ENCODE assay signal across 14 cellular contexts in the genomic region with DNA sequence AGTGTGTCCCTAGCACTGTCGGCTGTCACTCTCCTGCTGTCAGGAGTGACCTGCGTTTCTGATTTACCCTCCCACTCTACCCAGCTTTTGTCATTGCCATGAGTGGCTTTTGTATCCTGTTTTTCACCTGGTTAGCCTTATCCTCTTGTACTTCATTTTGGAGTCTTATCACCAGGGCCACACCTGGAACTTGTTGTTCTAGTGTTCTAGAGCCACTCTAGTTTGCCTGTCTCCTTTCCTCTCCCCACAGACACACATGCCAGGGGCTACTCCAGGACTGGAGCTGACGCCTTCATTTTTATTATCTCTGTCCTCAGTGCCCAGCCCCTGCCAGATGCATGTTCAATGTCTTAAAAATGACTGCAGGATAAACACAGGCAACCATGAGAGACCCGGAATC. TPM values are rescaled to one million over a fixed set of nuclear protein-coding genes. Genes with fewer than 3 reads are reported as not detected.
A peak's percentile ranks its signal among the peaks of the same experiment; 100 is the strongest.
DNase-seq lines count a peak whose midpoint lies in the region; ATAC-seq and TF ChIP-seq lines count a peak whose summit lies in the region.
"Had no signal": no experiment of that assay in that cellular context is flagged by ENCODE, and none has a peak within 500 bp of the region (broad histone marks: within the 10 kb centered on the region; RNA-seq: fewer than 3 reads in every experiment).

No MANE protein-coding gene starts in this region.

- no peaks in the 10 kb centered on the region for H3F3A ChIP-seq in GM23338 (replicated peaks; ENCODE audit: low read depth)

- H2AFZ ChIP-seq in GM23338 = no peak overlapping the region

- H3K4me2 ChIP-seq in GM23338 = no peak overlapping the region

- ATAC-seq in GM23338 (no peak), lower lobe of right lung (peak; percentile 55 to 61), upper lobe of right lung (peak; percentile 73)
- no peak for ATAC-seq in central memory CD8-positive, alpha-beta T cell (replicated peaks; ENCODE audit: extremely low read depth, poor library complexity, severe bottlenecking)
- no peak for ATAC-seq in effector memory CD8-positive, alpha-beta T cell (replicated peaks)
- ATAC-seq: GM12878 had no signal

- no peak overlapping the region for H3K27ac ChIP-seq in GM23338 (ENCODE audit: low read depth)
- H3K27ac ChIP-seq in lower lobe of right lung = no peak overlapping the region
- no peak overlapping the region for H3K27ac ChIP-seq in upper lobe of right lung

- peaks cover 6% of the 10 kb centered on the region; the same call in 2 of the 3 replicates for H3K4me1 Mint-ChIP-seq in GM23338
- peaks cover 33% of the 10 kb centered on the region for H3K4me1 Mint-ChIP-seq in central memory CD8-positive, alpha-beta T cell
- H3K4me1 Mint-ChIP-seq in effector memory CD8-positive, alpha-beta T cell (ENCODE audit: low read depth in 2 of 2) = peaks cover 13 to 16% of the 10 kb centered on the region in 2 donors
- peaks cover 28% of the 10 kb centered on the region for H3K4me1 Mint-ChIP-seq in activated CD4-positive, alpha-beta T cell treated with anti-CD3 and anti-CD28 coated beads, Interleukin-2, amount 10 ng/mL, durations not matched to agents 24 days and 14 days

- H3K36me3 Mint-ChIP-seq in GM23338 (ENCODE audit: low read depth) = peaks cover 55% of the 10 kb centered on the region
- peaks cover 29% of the 10 kb centered on the region for H3K36me3 Mint-ChIP-seq in central memory CD8-positive, alpha-beta T cell (ENCODE audit: insufficient read depth)
- H3K36me3 Mint-ChIP-seq in effector memory CD8-positive, alpha-beta T cell (ENCODE audit: insufficient read depth) = peaks cover 24% of the 10 kb centered on the region
- H3K36me3 Mint-ChIP-seq in activated CD4-positive, alpha-beta T cell treated with anti-CD3 and anti-CD28 coated beads, Interleukin-2, amount 10 ng/mL, durations not matched to agents 24 days and 14 days (ENCODE audit: low read depth) = peaks cover 64% of the 10 kb centered on the region

- in situ Hi-C loops in KBM-7 (cut with MboI; ENCODE audit: low pct_unique_long_range_greater_than_20kb, low sequenced_read_pairs) = no loop called here

- no peak overlapping the region for H3K4me3 Mint-ChIP-seq in GM23338
- no peak overlapping the region for H3K4me3 Mint-ChIP-seq in central memory CD8-positive, alpha-beta T cell
- H3K4me3 Mint-ChIP-seq in effector memory CD8-positive, alpha-beta T cell = no peak overlapping the region
- no peak overlapping the region for H3K4me3 Mint-ChIP-seq in activated CD4-positive, alpha-beta T cell treated with anti-CD3 and anti-CD28 coated beads, Interleukin-2, amount 10 ng/mL, durations not matched to agents 24 days and 14 days
- H3K4me3 Mint-ChIP-seq: CD14-positive monocyte had no signal

- no peaks in the 10 kb centered on the region for H3K9me3 ChIP-seq in lower lobe of right lung
- H3K9me3 ChIP-seq in upper lobe of right lung = no peaks in the 10 kb centered on the region
- H3K9me3 ChIP-seq: HAP-1 had no signal

- H3K27me3 ChIP-seq in GM23338 (ENCODE audit: insufficient read depth) (no peaks in the 10 kb centered on the region), lower lobe of right lung (ENCODE audit: low read depth) (no peaks in the 10 kb centered on the region), upper lobe of right lung (no peaks in the 10 kb centered on the region)

- no peaks in the 10 kb centered on the region for H3K9me3 Mint-ChIP-seq in GM23338
- no peaks in the 10 kb centered on the region for H3K9me3 Mint-ChIP-seq in central memory CD8-positive, alpha-beta T cell
- H3K9me3 Mint-ChIP-seq in effector memory CD8-positive, alpha-beta T cell = no peaks in the 10 kb centered on the region
- H3K9me3 Mint-ChIP-seq in activated CD4-positive, alpha-beta T cell treated with anti-CD3 and anti-CD28 coated beads, Interleukin-2, amount 10 ng/mL, durations not matched to agents 24 days and 14 days = no peaks in the 10 kb centered on the region
- H3K9me3 Mint-ChIP-seq: CD14-positive monocyte had no signal

- H3K36me3 ChIP-seq in GM23338 (ENCODE audit: insufficient read depth) (peaks cover 24% of the 10 kb centered on the region), lower lobe of right lung (peaks cover 92% of the 10 kb centered on the region), upper lobe of right lung (peaks cover 90% of the 10 kb centered on the region)

- no peaks in the 10 kb centered on the region for H3K9me2 ChIP-seq in GM23338 (ENCODE audit: insufficient read depth)

- intact Hi-C loops in lower lobe of right lung (cut with DNase I) (no loop called here), upper lobe of right lung (cut with DNase I) (no loop called here)
- intact Hi-C loops in activated CD4-positive, alpha-beta T cell treated with anti-CD3 and anti-CD28 coated beads, Interleukin-2, amount 10 ng/mL, durations not matched to agents 24 days and 14 days (cut with micrococcal nuclease) = no loop called here

- H3K27ac Mint-ChIP-seq in GM23338 = peak overlapping the region; percentile 54; the same call in 1 of the 2 replicates
- peak overlapping the region; percentile 68 for H3K27ac Mint-ChIP-seq in central memory CD8-positive, alpha-beta T cell (ENCODE audit: low read depth)
- H3K27ac Mint-ChIP-seq in effector memory CD8-positive, alpha-beta T cell = peak overlapping the region in 1 of 2 donors; percentile 32
- H3K27ac Mint-ChIP-seq in activated CD4-positive, alpha-beta T cell treated with anti-CD3 and anti-CD28 coated beads, Interleukin-2, amount 10 ng/mL, durations not matched to agents 24 days and 14 days = no peak overlapping the region

- 0 out of 2 replicates have a peak, but pooled peaks cover 5% of the 10 kb centered on the region for H3K79me2 ChIP-seq in GM23338 (replicated peaks; ENCODE audit: insufficient read depth)

- no peak for TF ChIP-seq CTCF in GM23338 (conservative IDR thresholded peaks at IDR 0.05; ENCODE audit: low read depth in 2 of 2)
- no peak for TF ChIP-seq CTCF in lower lobe of right lung (IDR thresholded peaks at IDR 0.05)
- no peak for TF ChIP-seq CTCF in upper lobe of right lung (IDR thresholded peaks at IDR 0.05)

- H3K4me1 ChIP-seq in GM23338 (ENCODE audit: insufficient read depth) = no peaks in the 10 kb centered on the region
- peaks cover 7% of the 10 kb centered on the region for H3K4me1 ChIP-seq in lower lobe of right lung
- no peaks in the 10 kb centered on the region for H3K4me1 ChIP-seq in upper lobe of right lung
- H3K4me1 ChIP-seq: HAP-1 had no signal

- no peak overlapping the region for H3K4me3 ChIP-seq in GM23338
- H3K4me3 ChIP-seq in lower lobe of right lung = no peak overlapping the region
- no peak overlapping the region for H3K4me3 ChIP-seq in upper lobe of right lung
- H3K4me3 ChIP-seq: GM12878, HAP-1 had no signal

- H3K27me3 Mint-ChIP-seq in GM23338 (ENCODE audit: insufficient read depth, low read depth, poor library complexity) = peaks cover 2% of the 10 kb centered on the region
- H3K27me3 Mint-ChIP-seq in central memory CD8-positive, alpha-beta T cell = no peaks in the 10 kb centered on the region
- no peaks in the 10 kb centered on the region for H3K27me3 Mint-ChIP-seq in effector memory CD8-positive, alpha-beta T cell
- no peaks in the 10 kb centered on the region for H3K27me3 Mint-ChIP-seq in activated CD4-positive, alpha-beta T cell treated with anti-CD3 and anti-CD28 coated beads, Interleukin-2, amount 10 ng/mL, durations not matched to agents 24 days and 14 days

- no peaks in the 10 kb centered on the region for H4K20me1 ChIP-seq in GM23338 (replicated peaks; ENCODE audit: insufficient read depth)

- DNase-seq in GM23338 (ENCODE audit: low spot score) = no peak
- DNase-seq in central memory CD8-positive, alpha-beta T cell (ENCODE audit: low spot score in 2 of 2) = no peak
- no peak for DNase-seq in lower lobe of right lung
- no peak for DNase-seq in upper lobe of right lung
- DNase-seq in effector memory CD8-positive, alpha-beta T cell = no peak
- no peak for DNase-seq in KBM-7
- DNase-seq in activated CD4-positive, alpha-beta T cell treated with anti-CD3 and anti-CD28 coated beads, Interleukin-2, amount 10 ng/mL, durations not matched to agents 24 days and 14 days = no peak
- DNase-seq: Calu3, DMS 273 treated with DMSO at 0.1 percent for 48 hours, DMS79, GOT3 had no signal

TF ChIP-seq in GM23338, 12 proteins besides CTCF, POLR2A, EP300 and RAD21:
- TF ChIP-seq STAT1 (IDR thresholded peaks at IDR 0.05; ENCODE audit: unreplicated experiment) (no peak), JUNB (IDR thresholded peaks at IDR 0.05; ENCODE audit: unreplicated experiment) (no peak)
TF ChIP-seq in GM23338: peak in this region for 0.

RNA-seq across cellular contexts. Expression of a gene that starts 34.2 kb away (rescaled TPM):
- 80.3 and 87.9 TPM in 2 replicates for total RNA-seq in GM23338 (2014; rRNA removed; shearing (Covaris generic))
- 55.8 and 63.2 TPM in 2 replicates for polyA plus RNA-seq in GM23338 (2016; fragmentation: Nextera tagmentation; extraction: Ambion mirVana)
- total RNA-seq in lower lobe of right lung (67.3 TPM), upper lobe of right lung (63.4 TPM)
- total RNA-seq in activated CD4-positive, alpha-beta T cell treated with anti-CD3 and anti-CD28 coated beads, Interleukin-2, amount 10 ng/mL, durations not matched to agents 24 days and 14 days = 59.2 and 64.7 TPM in 2 replicates

RNA-seq across cellular contexts. Expression of a gene that starts 42.2 kb away (rescaled TPM):
- 5.2 and 5.6 TPM in 2 replicates for total RNA-seq in GM23338 (2014; rRNA removed; shearing (Covaris generic))
- polyA plus RNA-seq in GM23338 (2016; fragmentation: Nextera tagmentation; extraction: Ambion mirVana) = 2.3 and 2.7 TPM in 2 replicates
- 47.6 TPM for total RNA-seq in lower lobe of right lung
- 70.6 TPM for total RNA-seq in upper lobe of right lung
- total RNA-seq in activated CD4-positive, alpha-beta T cell treated with anti-CD3 and anti-CD28 coated beads, Interleukin-2, amount 10 ng/mL, durations not matched to agents 24 days and 14 days = 0.05 and 0.21 TPM in 2 replicates
- polyA plus RNA-seq: CD14-positive monocyte had no signal

Comparison
In these comparisons a context has a peak if more than half of its experiments do, and no peak if none do; other contexts are left out.
1. ATAC-seq: peak in lower lobe of right lung (2 of 2) and upper lobe of right lung (single experiment); none in GM23338 (single experiment), central memory CD8-positive, alpha-beta T cell (single experiment) and effector memory CD8-positive, alpha-beta T cell (single experiment).